In the genomic region with DNA sequence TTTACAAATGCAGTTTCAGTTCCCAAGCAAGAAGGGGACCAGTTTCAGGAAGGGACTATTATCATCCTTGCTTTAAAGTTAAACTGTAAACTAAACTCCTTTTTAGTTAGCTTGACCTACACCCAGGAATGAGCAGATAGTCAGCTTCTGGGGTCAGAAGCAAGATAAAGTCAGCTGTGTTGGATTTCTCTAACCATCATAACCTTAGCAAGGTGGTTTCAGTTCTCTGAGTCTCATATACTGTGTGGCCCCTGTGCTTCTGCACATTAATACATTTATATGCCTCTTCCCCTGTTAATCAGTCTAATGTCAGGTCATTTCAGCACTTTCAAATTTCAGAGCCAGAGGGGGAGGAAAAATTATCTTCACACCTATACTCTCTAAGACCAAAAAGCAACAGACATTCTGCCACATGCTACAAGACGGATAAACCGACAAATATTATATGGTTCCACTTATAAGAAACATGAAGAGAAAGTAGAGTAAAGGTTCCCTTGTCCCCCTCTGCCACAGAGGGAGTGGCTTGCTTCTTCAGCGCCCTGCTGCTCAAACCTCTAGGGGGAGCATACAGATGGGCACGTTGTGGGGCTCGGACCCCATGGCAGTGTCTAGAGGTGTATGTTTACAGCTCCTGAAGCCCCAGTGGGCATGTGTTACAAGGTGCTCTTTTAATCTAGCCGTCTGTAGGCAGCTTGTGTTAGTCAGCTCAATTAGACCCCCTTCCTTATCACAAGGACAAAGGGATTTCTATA, we compare ENCODE assay signal across 24 cellular contexts.
DNase-seq lines count a peak whose midpoint lies in the region; ATAC-seq and TF ChIP-seq lines count a peak whose summit lies in the region.
"Had no signal": no experiment of that assay in that cellular context is flagged by ENCODE, and none has a peak within 500 bp of the region (broad histone marks: within the 10 kb centered on the region; RNA-seq: fewer than 3 reads in every experiment).

No MANE protein-coding gene starts in this region.

- intact Hi-C loops in left colon (cut with DNase I, micrococcal nuclease) (no loop called here), MCF 10A (cut with micrococcal nuclease) (no loop called here)

- DNase-seq in astrocyte of the spinal cord (ENCODE audit: low read depth, low spot score) (no peak), left colon (no peak), MCF 10A (ENCODE audit: unreplicated experiment) (no peak), HEK293T (ENCODE audit: extremely low spot score) (no peak), 8988T (no peak)
- DNase-seq: activated B cell treated with CpG ODN at 0.5 μM for 24 hours; activated naive CD4-positive, alpha-beta T cell treated with Interleukin-2 at 50 U/mL for 16 hours; activated T-cell treated with anti-CD3 and anti-CD28 coated beads for 4 hours; effector CD8-positive, alpha-beta T cell; kidney; NCI-H2081; NK-92 treated with Interleukin-12 subunit alpha and Interleukin-12 subunit beta, amount 100 ng/mL, for 24 hours; stimulated activated CD4-positive, alpha-beta T cell treated with anti-CD3 and anti-CD28 coated beads, Interleukin-12 subunit alpha, Interleukin-12 subunit beta, amount 100 ng/mL, for 4 hours; stimulated activated CD8-positive, alpha-beta memory T cell treated with anti-CD3 and anti-CD28 coated beads, Interleukin-4, amount 100 ng/mL, for 48 hours; uterus had no signal

- H3K4me1 Mint-ChIP-seq in MCF 10A (ENCODE audit: insufficient read depth, unreplicated experiment), result no peaks in the 10 kb centered on the region

- no TSS peak for BruUV-seq in MCF 10A (replicated peaks; lab: Mats Ljungman, UMichigan)

- H3K27ac Mint-ChIP-seq in MCF 10A (ENCODE audit: low read depth, unreplicated experiment), result no peak overlapping the region
- H3K27ac Mint-ChIP-seq: activated B cell treated with CpG ODN at 0.5 μM for 24 hours; activated CD4-positive, alpha-beta memory T cell treated with anti-CD3 and anti-CD28 coated beads for 36 hours had no signal

- no peak overlapping the region for H3K4me3 Mint-ChIP-seq in MCF 10A (ENCODE audit: unreplicated experiment)
- H3K4me3 Mint-ChIP-seq: activated B cell treated with CpG ODN at 0.5 μM for 24 hours; activated CD4-positive, alpha-beta memory T cell treated with anti-CD3 and anti-CD28 coated beads for 36 hours had no signal

- H3K36me3 Mint-ChIP-seq in MCF 10A (ENCODE audit: insufficient read depth, unreplicated experiment), result peaks cover 6% of the 10 kb centered on the region

- no peak overlapping the region for H3K4me3 ChIP-seq in astrocyte of the spinal cord (ENCODE audit: low read depth, low read length)
- H3K4me3 ChIP-seq: A549, gastroesophageal sphincter, right atrium auricular region, uterus had no signal

- H3K27ac ChIP-seq in 22Rv1, result no peak overlapping the region
- H3K27ac ChIP-seq: A549, gastroesophageal sphincter, KMS-11, right atrium auricular region, uterus had no signal

- ATAC-seq in GM18868 (IDR thresholded peaks at IDR 0.05; ENCODE audit: unreplicated experiment) (peak; percentile 61), HG03175 (IDR thresholded peaks at IDR 0.05; ENCODE audit: unreplicated experiment) (peak; percentile 52), left colon (no peak)
- ATAC-seq: A549, esophagus mucosa, gastroesophageal sphincter had no signal

- no peaks in the 10 kb centered on the region for H3K27me3 Mint-ChIP-seq in MCF 10A (ENCODE audit: insufficient read depth, unreplicated experiment)
- H3K27me3 Mint-ChIP-seq: activated B cell treated with CpG ODN at 0.5 μM for 24 hours; activated CD4-positive, alpha-beta memory T cell treated with anti-CD3 and anti-CD28 coated beads for 36 hours had no signal

- POLR2A ChIA-PET in MCF 10A (lab: Yijun Ruan, JAX) (no interaction called here), HEK293T (lab: Yijun Ruan, JAX) (no interaction called here)

- CTCF ChIA-PET in MCF 10A (lab: Yijun Ruan, JAX), result interaction anchor here (0.6 to 1.3 kb wide), 4 partner anchors 11 to 1261 kb away, joined by 3 to 4 read pairs (median 3); no protein-coding TSS in a partner anchor
- CTCF ChIA-PET in HEK293T (lab: Yijun Ruan, JAX), result no interaction called here

- in situ Hi-C loops in astrocyte of the spinal cord (cut with HindIII; ENCODE audit: low sequenced_read_pairs), result no loop called here

- H3K9me3 Mint-ChIP-seq in MCF 10A (ENCODE audit: unreplicated experiment), result peaks cover 17% of the 10 kb centered on the region

- TF ChIP-seq CTCF in 22Rv1 (IDR thresholded peaks at IDR 0.05) (0 out of 2 replicates have a peak, but pooled peaks have one; percentile 11), astrocyte of the spinal cord (IDR thresholded peaks at IDR 0.05; ENCODE audit: low read depth, low read length) (peak; percentile 6), MCF 10A (IDR thresholded peaks at IDR 0.05; ENCODE audit: unreplicated experiment) (no peak)

TF ChIP-seq in HEK293T, 16 proteins besides CTCF, POLR2A, EP300 and RAD21:
- TF ChIP-seq SP1 (IDR thresholded peaks at IDR 0.05) (no peak), FOXM1 (IDR thresholded peaks at IDR 0.05; ENCODE audit: borderline replicate concordance) (no peak), ELF4 (IDR thresholded peaks at IDR 0.05) (no peak), SUZ12 (IDR thresholded peaks at IDR 0.05) (no peak), FOXK2 (IDR thresholded peaks at IDR 0.05) (no peak), HDGF (IDR thresholded peaks at IDR 0.05; ENCODE audit: borderline replicate concordance) (no peak), CTBP1 (IDR thresholded peaks at IDR 0.05; ENCODE audit: borderline replicate concordance) (no peak), LEF1 (IDR thresholded peaks at IDR 0.05; ENCODE audit: borderline replicate concordance) (no peak), L3MBTL2 (conservative IDR thresholded peaks at IDR 0.05) (no peak), FOXA1 (IDR thresholded peaks at IDR 0.05) (no peak), BHLHE40 (IDR thresholded peaks at IDR 0.05; ENCODE audit: borderline replicate concordance) (no peak), ZNF384 (IDR thresholded peaks at IDR 0.05) (no peak), TARDBP (IDR thresholded peaks at IDR 0.05) (no peak), ARNT (IDR thresholded peaks at IDR 0.05) (no peak)
- TF ChIP-seq, protein P1, sequence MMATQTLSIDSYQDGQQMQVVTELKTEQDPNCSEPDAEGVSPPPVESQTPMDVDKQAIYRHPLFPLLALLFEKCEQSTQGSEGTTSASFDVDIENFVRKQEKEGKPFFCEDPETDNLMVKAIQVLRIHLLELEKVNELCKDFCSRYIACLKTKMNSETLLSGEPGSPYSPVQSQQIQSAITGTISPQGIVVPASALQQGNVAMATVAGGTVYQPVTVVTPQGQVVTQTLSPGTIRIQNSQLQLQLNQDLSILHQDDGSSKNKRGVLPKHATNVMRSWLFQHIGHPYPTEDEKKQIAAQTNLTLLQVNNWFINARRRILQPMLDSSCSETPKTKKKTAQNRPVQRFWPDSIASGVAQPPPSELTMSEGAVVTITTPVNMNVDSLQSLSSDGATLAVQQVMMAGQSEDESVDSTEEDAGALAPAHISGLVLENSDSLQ (IDR thresholded peaks at IDR 0.05), result no peak
